Comparison of ENCODE assay signal across 13 cellular contexts in the genomic region with DNA sequence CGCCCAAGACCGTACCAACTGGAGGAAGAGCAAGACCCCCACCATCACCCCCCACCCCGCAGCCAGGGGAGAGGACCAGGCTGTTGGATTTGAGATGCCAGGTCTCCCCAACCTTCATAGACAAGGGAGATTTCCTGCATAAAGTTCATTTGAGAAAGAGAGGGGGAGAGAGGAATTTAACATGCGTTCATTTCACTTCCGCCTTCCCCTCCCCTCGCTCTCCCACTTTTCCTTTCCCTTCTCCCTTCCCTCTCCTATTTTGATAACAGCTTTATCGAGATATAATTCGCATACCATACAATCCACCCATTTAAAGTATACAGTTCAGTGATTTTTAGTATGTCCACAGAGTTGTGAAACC. TPM values are rescaled to one million over a fixed set of nuclear protein-coding genes. Genes with fewer than 3 reads are reported as not detected.
DNase-seq lines count a peak whose midpoint lies in the region; ATAC-seq and TF ChIP-seq lines count a peak whose summit lies in the region.
"Had no signal": no experiment of that assay in that cellular context is flagged by ENCODE, and none has a peak within 500 bp of the region (broad histone marks: within the 10 kb centered on the region; RNA-seq: fewer than 3 reads in every experiment).

No MANE protein-coding gene starts in this region.

- POLR2A ChIA-PET in T-cell (lab: Charles Lee): interaction anchor here in 1 of 2 donors (0.5 kb wide), 1 partner anchor 151 kb away, joined by 7 read pairs; no protein-coding TSS in a partner anchor

- H3K4me3 Mint-ChIP-seq in T-cell: peak overlapping the region; percentile 22 to 65 (median 61)
- peak overlapping the region; percentile 72 to 81 for H3K4me3 Mint-ChIP-seq in stimulated activated naive CD8-positive, alpha-beta T cell treated with anti-CD3 and anti-CD28 coated beads, Interleukin-15, amount 100 ng/mL, for 72 hours
- no peak overlapping the region for H3K4me3 Mint-ChIP-seq in activated T-cell treated with anti-CD3 and anti-CD28 coated beads, Interleukin-2, amount 50 U/mL, for 24 hours

- peaks cover 18% of the 10 kb centered on the region for H3K36me3 ChIP-seq in cardiac muscle cell
- no peaks in the 10 kb centered on the region for H3K36me3 ChIP-seq in iPS-18a (ENCODE audit: control insufficient read depth, low read depth, low read length)
- H3K36me3 ChIP-seq: ascending aorta, SJCRH30 had no signal

- intact Hi-C loops in left cardiac atrium (cut with DNase I): no loop called here

- H3K27ac Mint-ChIP-seq in T-cell: peak overlapping the region in 1 of 2 donors; percentile 71
- H3K27ac Mint-ChIP-seq in stimulated activated naive CD8-positive, alpha-beta T cell treated with anti-CD3 and anti-CD28 coated beads, Interleukin-15, amount 100 ng/mL, for 72 hours: no peak overlapping the region
- H3K27ac Mint-ChIP-seq in activated T-cell treated with anti-CD3 and anti-CD28 coated beads, Interleukin-2, amount 50 U/mL, for 24 hours: no peak overlapping the region

- no peaks in the 10 kb centered on the region for H3K36me3 Mint-ChIP-seq in T-cell
- no peaks in the 10 kb centered on the region for H3K36me3 Mint-ChIP-seq in activated T-cell treated with anti-CD3 and anti-CD28 coated beads, Interleukin-2, amount 50 U/mL, for 24 hours (ENCODE audit: low read depth)

- peak overlapping the region; percentile 96 for H3K4me3 ChIP-seq in cardiac muscle cell
- H3K4me3 ChIP-seq in iPS-18a (ENCODE audit: low read length): peak overlapping the region; percentile 1
- H3K4me3 ChIP-seq: SJCRH30 had no signal

- TF ChIP-seq CTCF in cardiac muscle cell (IDR thresholded peaks at IDR 0.05; ENCODE audit: low read depth, low read length): no peak

- H3K9ac ChIP-seq in iPS-18a (ENCODE audit: low read length): no peak overlapping the region
- H3K9ac ChIP-seq: parathyroid adenoma had no signal

- ATAC-seq in left cardiac atrium: no peak
- no peak for ATAC-seq in T-cell (replicated peaks in 1 of 4)
- no peak for ATAC-seq in stimulated activated naive CD8-positive, alpha-beta T cell treated with anti-CD3 and anti-CD28 coated beads, Interleukin-15, amount 100 ng/mL, for 72 hours
- no peak for ATAC-seq in GM18520 (IDR thresholded peaks at IDR 0.05; ENCODE audit: unreplicated experiment)

- H3K4me1 ChIP-seq in cardiac muscle cell (ENCODE audit: low read depth) (no peaks in the 10 kb centered on the region), iPS-18a (ENCODE audit: control insufficient read depth, low read depth, low read length) (peaks cover 23% of the 10 kb centered on the region)
- H3K4me1 ChIP-seq: parathyroid adenoma, SJCRH30 had no signal

- peaks cover 4% of the 10 kb centered on the region for H3K27me3 ChIP-seq in cardiac muscle cell
- H3K27me3 ChIP-seq in iPS-18a (ENCODE audit: control insufficient read depth, insufficient read depth, low read length): peaks cover 100% of the 10 kb centered on the region
- H3K27me3 ChIP-seq: SJCRH30 had no signal

- CTCF ChIA-PET in T-cell (lab: Charles Lee): no interaction called here

- H3K9me3 Mint-ChIP-seq in T-cell: no peaks in the 10 kb centered on the region
- H3K9me3 Mint-ChIP-seq in stimulated activated naive CD8-positive, alpha-beta T cell treated with anti-CD3 and anti-CD28 coated beads, Interleukin-15, amount 100 ng/mL, for 72 hours: no peaks in the 10 kb centered on the region
- H3K9me3 Mint-ChIP-seq in activated T-cell treated with anti-CD3 and anti-CD28 coated beads, Interleukin-2, amount 50 U/mL, for 24 hours: no peaks in the 10 kb centered on the region

- peaks cover 79 to 92% of the 10 kb centered on the region in 2 donors for H3K27me3 Mint-ChIP-seq in T-cell
- peaks cover 100% of the 10 kb centered on the region for H3K27me3 Mint-ChIP-seq in stimulated activated naive CD8-positive, alpha-beta T cell treated with anti-CD3 and anti-CD28 coated beads, Interleukin-15, amount 100 ng/mL, for 72 hours
- H3K27me3 Mint-ChIP-seq in activated T-cell treated with anti-CD3 and anti-CD28 coated beads, Interleukin-2, amount 50 U/mL, for 24 hours: peaks cover 96% of the 10 kb centered on the region

- H3K4me1 Mint-ChIP-seq in T-cell: peaks cover 29 to 52% (median 46%) of the 10 kb centered on the region in 3 donors
- peaks cover 62% of the 10 kb centered on the region for H3K4me1 Mint-ChIP-seq in stimulated activated naive CD8-positive, alpha-beta T cell treated with anti-CD3 and anti-CD28 coated beads, Interleukin-15, amount 100 ng/mL, for 72 hours
- peaks cover 47% of the 10 kb centered on the region for H3K4me1 Mint-ChIP-seq in activated T-cell treated with anti-CD3 and anti-CD28 coated beads, Interleukin-2, amount 50 U/mL, for 24 hours (ENCODE audit: low read depth)

- H3K27ac ChIP-seq in cardiac muscle cell: peak overlapping the region; percentile 100
- H3K27ac ChIP-seq in iPS-18a (ENCODE audit: low read length): no peak overlapping the region
- H3K27ac ChIP-seq: ascending aorta, parathyroid adenoma, SJCRH30 had no signal

- DNase-seq in cardiac muscle cell (ENCODE audit: low read depth in 1 of 2, low spot score in 1 of 2): no peak
- DNase-seq in left cardiac atrium: no peak
- DNase-seq in T-cell: no peak
- DNase-seq in stimulated activated naive CD8-positive, alpha-beta T cell treated with anti-CD3 and anti-CD28 coated beads, Interleukin-15, amount 100 ng/mL, for 72 hours: no peak
- DNase-seq in activated T-cell treated with anti-CD3 and anti-CD28 coated beads, Interleukin-2, amount 50 U/mL, for 24 hours: no peak
- no peak for DNase-seq in DMS114 treated with DMSO at 0.1 percent for 48 hours (lab: John Stamatoyannopoulos, UW; ENCODE audit: unreplicated experiment)
- DNase-seq: NCI-H1092 treated with DMSO at 0.1 percent for 48 hours, NCI-H345, SJCRH30 had no signal

- H3K9me3 ChIP-seq in cardiac muscle cell (ENCODE audit: low read depth): no peaks in the 10 kb centered on the region
- no peaks in the 10 kb centered on the region for H3K9me3 ChIP-seq in iPS-18a (ENCODE audit: control insufficient read depth, low read depth, low read length)
- H3K9me3 ChIP-seq: ascending aorta, SJCRH30 had no signal

RNA-seq across cellular contexts. Expression of gene NKX2-5, which starts 4.2 kb away (rescaled TPM):
- 1,657 and 1,772 TPM in 2 replicates for total RNA-seq in cardiac muscle cell
- polyA plus RNA-seq in cardiac muscle cell: 1,190 and 1,339 TPM in 2 replicates
- total RNA-seq in left cardiac atrium: 100 to 1,000 TPM; 148 to 157 TPM
- not detected for total RNA-seq in T-cell
- total RNA-seq: ascending aorta had no signal

Comparison
In these comparisons a context has a peak if more than half of its experiments do, and no peak if none do; other contexts are left out.
1. RNA of gene NKX2-5, which starts 4.2 kb away (total RNA-seq): 1,657 to 1,772 TPM in cardiac muscle cell and 148 to 157 TPM in left cardiac atrium; not detected in T-cell; every median in the first group is over 100 times any median in the second.